7 cellular contexts compared by ENCODE assay signal in the genomic region with DNA sequence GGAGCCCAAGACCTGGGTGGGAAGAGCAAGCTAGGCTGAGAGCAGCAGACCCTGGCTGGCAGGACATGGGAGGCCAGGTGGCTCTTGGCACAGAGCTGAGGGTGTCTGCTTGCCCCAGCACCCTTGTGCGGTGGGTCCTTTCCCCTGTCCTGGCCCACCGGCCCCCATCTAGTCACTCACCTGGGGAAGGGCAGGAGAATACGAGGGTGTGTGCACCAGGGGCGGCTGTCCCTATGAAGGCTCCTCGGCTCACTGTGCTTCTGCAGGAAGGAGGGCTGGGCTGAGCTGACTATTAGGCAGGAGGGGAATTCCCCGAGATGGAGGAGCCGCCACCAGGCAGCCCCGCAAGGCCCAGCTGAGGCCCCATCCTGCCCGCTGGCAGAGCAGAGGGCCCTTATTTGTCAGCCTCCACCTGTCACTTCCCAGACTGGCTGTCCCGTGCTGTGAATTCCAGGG. TPM values are rescaled to one million over a fixed set of nuclear protein-coding genes. Genes with fewer than 3 reads are reported as not detected.
DNase-seq lines count a peak whose midpoint lies in the region; ATAC-seq and TF ChIP-seq lines count a peak whose summit lies in the region.

No MANE protein-coding gene starts in this region.

- H3K9me3 Mint-ChIP-seq in immature natural killer cell, result no peaks in the 10 kb centered on the region

- no peak overlapping the region for H3K4me2 ChIP-seq in osteoblast (ENCODE audit: insufficient read depth, low read length)

- ATAC-seq in GM19351 (IDR thresholded peaks at IDR 0.05; ENCODE audit: unreplicated experiment) (peak; percentile 77), HG03196 (IDR thresholded peaks at IDR 0.05; ENCODE audit: unreplicated experiment) (peak; percentile 54)

- no peaks in the 10 kb centered on the region for H3K79me2 ChIP-seq in osteoblast (ENCODE audit: insufficient read depth, low read length)

- H3K9me3 ChIP-seq in osteoblast (ENCODE audit: low read depth, low read length), result no peaks in the 10 kb centered on the region

- no peak overlapping the region for H3K4me3 ChIP-seq in osteoblast (ENCODE audit: insufficient read depth, low read length)

- H3K36me3 Mint-ChIP-seq in immature natural killer cell, result peaks cover 0 to 4% (median 0%) of the 10 kb centered on the region in 3 donors

- H4K20me1 ChIP-seq in osteoblast (ENCODE audit: insufficient read depth, low read length), result no peaks in the 10 kb centered on the region

- peaks cover 14% of the 10 kb centered on the region for H3K4me1 ChIP-seq in osteoblast (ENCODE audit: insufficient read depth, low read length)

- peaks cover 5 to 7% (median 6%) of the 10 kb centered on the region in 3 donors for H3K27me3 Mint-ChIP-seq in immature natural killer cell (ENCODE audit: low read depth in 3 of 3)

- no peak overlapping the region for H2AFZ ChIP-seq in osteoblast (ENCODE audit: low read length)

- H3K27me3 ChIP-seq in osteoblast (ENCODE audit: insufficient read depth, low read length), result no peaks in the 10 kb centered on the region

- TF ChIP-seq CTCF in osteoblast (IDR thresholded peaks at IDR 0.05; ENCODE audit: extremely low read depth, low read depth, low read length), result no peak

- peak overlapping the region in 4 of 6 donors; percentile 14 to 52 (median 40) for H3K27ac Mint-ChIP-seq in immature natural killer cell

- H3K27ac ChIP-seq in osteoblast (ENCODE audit: low read depth, low read length), result no peak overlapping the region

- H3K4me3 Mint-ChIP-seq in immature natural killer cell, result peak overlapping the region in 4 of 5 donors; percentile 6 to 40 (median 20)

- DNase-seq in activated CD4-positive, alpha-beta T cell treated with anti-CD3 and anti-CD28 coated beads, Interleukin-2, amount 50 U/mL, for 24 hours (ENCODE audit: low read depth in 1 of 2, low spot score in 1 of 2), result peak; percentile 39 to 67
- DNase-seq in immature natural killer cell (peak; percentile 33 to 42 (median 42)), osteoblast (ENCODE audit: insufficient read length, low spot score, missing footprints) (no peak), ecto neural progenitor cell (ENCODE audit: low spot score) (no peak)
- DNase-seq in stimulated activated naive CD4-positive, alpha-beta T cell treated with Interleukin-2 at 50 U/mL for 16 hours (lab: John Stamatoyannopoulos, UW), result peak; percentile 74

- H3K36me3 ChIP-seq in osteoblast (ENCODE audit: insufficient read depth, low read length), result no peaks in the 10 kb centered on the region

- peaks cover 33 to 37% of the 10 kb centered on the region in 2 donors for H3K4me1 Mint-ChIP-seq in immature natural killer cell

RNA-seq across cellular contexts. Expression of gene TNIP1, which starts 6.1 kb away (rescaled TPM):
- polyA plus RNA-seq in immature natural killer cell, result 10 to 100 TPM; 21.8 to 62.4 (median 40.2) TPM
- 66.3 and 85.8 TPM in 2 replicates for total RNA-seq in osteoblast

Comparison
In these comparisons a context has a peak if more than half of its experiments do, and no peak if none do; other contexts are left out.
1. DNase-seq: peak in activated CD4-positive, alpha-beta T cell treated with anti-CD3 and anti-CD28 coated beads, Interleukin-2, amount 50 U/mL, for 24 hours (2 of 2), immature natural killer cell (3 of 3) and stimulated activated naive CD4-positive, alpha-beta T cell treated with Interleukin-2 at 50 U/mL for 16 hours (single experiment); none in osteoblast (single experiment) and ecto neural progenitor cell (single experiment).